ENCODE assay signal across 11 cellular contexts in genomic region chr2:68643874-68644485, GRCh38. TPM values are rescaled to one million over a fixed set of nuclear protein-coding genes. Genes with fewer than 3 reads are reported as not detected.
A peak's percentile ranks its signal among the peaks of the same experiment; 100 is the strongest.
DNase-seq lines count a peak whose midpoint lies in the region; ATAC-seq and TF ChIP-seq lines count a peak whose summit lies in the region.
"Had no signal": no experiment of that assay in that cellular context is flagged by ENCODE, and none has a peak within 500 bp of the region (broad histone marks: within the 10 kb centered on the region; RNA-seq: fewer than 3 reads in every experiment).

No MANE protein-coding gene starts in this region.

- DNase-seq in GM23338 (ENCODE audit: low spot score), result no peak
- no peak for DNase-seq in WERI-Rb-1
- DNase-seq in fibroblast of villous mesenchyme (ENCODE audit: low read depth), result no peak
- DNase-seq in psoas muscle, result no peak
- no peak for DNase-seq in RKO (ENCODE audit: low spot score)
- DNase-seq: activated CD4-positive, alpha-beta T cell treated with anti-CD3 and anti-CD28 coated beads for 1 hour; NCI-H1694; stimulated activated CD4-positive, alpha-beta T cell treated with anti-CD3 and anti-CD28 coated beads, Interleukin-2, amount 100 ng/mL, for 48 hours had no signal

- H3K27ac ChIP-seq in GM23338 (ENCODE audit: low read depth) (no peak overlapping the region), WERI-Rb-1 (no peak overlapping the region; the same call in 1 of the 2 replicates), psoas muscle (no peak overlapping the region)

- peak overlapping the region; percentile 94 for H3K4me3 ChIP-seq in GM23338
- H3K4me3 ChIP-seq in WERI-Rb-1 (ENCODE audit: low read depth, low read length), result peak overlapping the region; percentile 46
- H3K4me3 ChIP-seq in fibroblast of villous mesenchyme (ENCODE audit: low read depth, low read length), result peak overlapping the region; percentile 43
- H3K4me3 ChIP-seq in psoas muscle, result peak overlapping the region; percentile 64

- H2AFZ ChIP-seq in GM23338, result peak overlapping the region; percentile 99

- ATAC-seq in GM23338 (peak; percentile 11), psoas muscle (no peak), HG02610 (IDR thresholded peaks at IDR 0.05; ENCODE audit: unreplicated experiment) (no peak), GM21390 (IDR thresholded peaks at IDR 0.05; ENCODE audit: unreplicated experiment) (no peak), GM21717 (IDR thresholded peaks at IDR 0.05; ENCODE audit: unreplicated experiment) (no peak)

- 10 to 11% (median 10%) methylated on average over 17 of the region's 17 CpGs for WGBS in psoas muscle, 3 donors

- H4K20me1 ChIP-seq in GM23338 (replicated peaks; ENCODE audit: insufficient read depth), result no peaks in the 10 kb centered on the region

- peaks cover 34% of the 10 kb centered on the region for H3K27me3 ChIP-seq in GM23338 (ENCODE audit: insufficient read depth)
- peaks cover 9% of the 10 kb centered on the region for H3K27me3 ChIP-seq in WERI-Rb-1 (ENCODE audit: insufficient read depth, low read depth, severe bottlenecking)
- H3K27me3 ChIP-seq in psoas muscle (ENCODE audit: insufficient read depth in 3 of 3, low read length in 2 of 3), result peaks cover 0 to 82% (median 18%) of the 10 kb centered on the region in 3 donors

- no peaks in the 10 kb centered on the region for H3K79me2 ChIP-seq in GM23338 (replicated peaks; ENCODE audit: insufficient read depth)

- no peak overlapping the region for H3K27ac Mint-ChIP-seq in GM23338

- intact Hi-C loops in psoas muscle (cut with DNase I), result no loop called here

- peak overlapping the region; percentile 76 for H3K4me3 Mint-ChIP-seq in GM23338

- peaks cover 11% of the 10 kb centered on the region for H3K4me1 Mint-ChIP-seq in GM23338

- H3K36me3 Mint-ChIP-seq in GM23338 (ENCODE audit: low read depth), result peaks cover 9% of the 10 kb centered on the region; the same call in 2 of the 3 replicates

- H3K27me3 Mint-ChIP-seq in GM23338 (ENCODE audit: insufficient read depth, low read depth, poor library complexity), result peaks cover 26% of the 10 kb centered on the region

- TF ChIP-seq CTCF in GM23338 (conservative IDR thresholded peaks at IDR 0.05; ENCODE audit: low read depth in 2 of 2) (no peak), WERI-Rb-1 (IDR thresholded peaks at IDR 0.05; ENCODE audit: low read depth, low read length) (no peak), fibroblast of villous mesenchyme (IDR thresholded peaks at IDR 0.05; ENCODE audit: insufficient read depth, low read depth, low read length) (no peak), psoas muscle (IDR thresholded peaks at IDR 0.05) (no peak)

- no peaks in the 10 kb centered on the region for H3F3A ChIP-seq in GM23338 (replicated peaks; ENCODE audit: low read depth)

- H3K9me3 Mint-ChIP-seq in GM23338, result peaks cover 15% of the 10 kb centered on the region; the same call in 1 of the 3 replicates

- H3K4me1 ChIP-seq in GM23338 (ENCODE audit: insufficient read depth) (peaks cover 6% of the 10 kb centered on the region), psoas muscle (no peaks in the 10 kb centered on the region)

- H3K9me2 ChIP-seq in GM23338 (ENCODE audit: insufficient read depth), result no peaks in the 10 kb centered on the region; the same call in 1 of the 2 replicates

- peak overlapping the region; percentile 80 for H3K4me2 ChIP-seq in GM23338

- H3K9me3 ChIP-seq in WERI-Rb-1 (ENCODE audit: severe bottlenecking), result no peaks in the 10 kb centered on the region
- H3K9me3 ChIP-seq in psoas muscle, result no peaks in the 10 kb centered on the region

- no peaks in the 10 kb centered on the region for H3K36me3 ChIP-seq in GM23338 (ENCODE audit: insufficient read depth)
- H3K36me3 ChIP-seq in WERI-Rb-1, result no peaks in the 10 kb centered on the region
- H3K36me3 ChIP-seq in psoas muscle (ENCODE audit: insufficient read depth in 1 of 2, low read depth in 1 of 2), result no peaks in the 10 kb centered on the region

TF ChIP-seq in GM23338, 12 proteins besides CTCF, POLR2A, EP300 and RAD21:
- TF ChIP-seq STAT1 (IDR thresholded peaks at IDR 0.05; ENCODE audit: unreplicated experiment), result no peak
- peak; percentile 18 for TF ChIP-seq EZH2 (IDR thresholded peaks at IDR 0.05; ENCODE audit: low read depth, unreplicated experiment)

RNA-seq across cellular contexts. Expression of gene PROKR1, which starts 0.6 kb away (rescaled TPM):
- 5.2 and 5.3 TPM in 2 replicates for total RNA-seq in GM23338 (2014; rRNA removed; shearing (Covaris generic))
- 0.61 and 1.1 TPM in 2 replicates for polyA plus RNA-seq in GM23338 (2016; fragmentation: Nextera tagmentation; extraction: Ambion mirVana)
- total RNA-seq in fibroblast of villous mesenchyme, result not detected in 2 replicates
- not detected for total RNA-seq in psoas muscle
- under 1 TPM; 0.01 to 0.03 (median 0.03) TPM for polyA plus RNA-seq in psoas muscle

Comparison
In these comparisons a context has a peak if more than half of its experiments do, and no peak if none do; other contexts are left out.
1. H3K4me3 ChIP-seq: peak in every context shown above with its lines; median percentile 94 in GM23338; 64 in psoas muscle; 46 in WERI-Rb-1; 43 in fibroblast of villous mesenchyme.